1 cellular context compared by ENCODE assay signal in genomic region chr5:154707641-154708040, GRCh38.
TF ChIP-seq lines count a peak whose summit lies in the region.

No MANE protein-coding gene starts in this region.

TF ChIP-seq in K562, 482 proteins besides CTCF, POLR2A, EP300 and RAD21 (continued from another document):
- TF ChIP-seq ELF4 (CRISPR knock-in tag; IDR thresholded peaks at IDR 0.05) (no peak), CHD2 (IDR thresholded peaks at IDR 0.05; ENCODE audit: low read depth, low read length) (no peak), RBM25 (IDR thresholded peaks at IDR 0.05; ENCODE audit: low read depth, low read length, severe bottlenecking) (no peak), MAFF (IDR thresholded peaks at IDR 0.05; ENCODE audit: low read length) (peak; percentile 47; the same call in 1 of the 2 replicates), RBM39 (optimal IDR thresholded peaks at IDR 0.05; ENCODE audit: low read depth, low read length) (no peak), ZNF75A (CRISPR knock-in tag; IDR thresholded peaks at IDR 0.05) (no peak), ZNF23 (CRISPR knock-in tag; IDR thresholded peaks at IDR 0.05) (no peak), ZNF143 (CRISPR knock-in tag; IDR thresholded peaks at IDR 0.05) (no peak), C11orf30 (IDR thresholded peaks at IDR 0.05; ENCODE audit: low read depth) (peak; percentile 74), RNF2 (IDR thresholded peaks at IDR 0.05) (no peak)
- TF ChIP-seq, protein P1, sequence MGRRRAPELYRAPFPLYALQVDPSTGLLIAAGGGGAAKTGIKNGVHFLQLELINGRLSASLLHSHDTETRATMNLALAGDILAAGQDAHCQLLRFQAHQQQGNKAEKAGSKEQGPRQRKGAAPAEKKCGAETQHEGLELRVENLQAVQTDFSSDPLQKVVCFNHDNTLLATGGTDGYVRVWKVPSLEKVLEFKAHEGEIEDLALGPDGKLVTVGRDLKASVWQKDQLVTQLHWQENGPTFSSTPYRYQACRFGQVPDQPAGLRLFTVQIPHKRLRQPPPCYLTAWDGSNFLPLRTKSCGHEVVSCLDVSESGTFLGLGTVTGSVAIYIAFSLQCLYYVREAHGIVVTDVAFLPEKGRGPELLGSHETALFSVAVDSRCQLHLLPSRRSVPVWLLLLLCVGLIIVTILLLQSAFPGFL (CRISPR knock-in tag; IDR thresholded peaks at IDR 0.05), result no peak
